In genomic region chrX:44843318-44843702, GRCh38 we compare ENCODE assay signal across 32 cellular contexts. TPM values are rescaled to one million over a fixed set of nuclear protein-coding genes. Genes with fewer than 3 reads are reported as not detected.
DNase-seq lines count a peak whose midpoint lies in the region; ATAC-seq, FAIRE-seq and TF ChIP-seq lines count a peak whose summit lies in the region.
"Had no signal": no experiment of that assay in that cellular context is flagged by ENCODE, and none has a peak within 500 bp of the region (broad histone marks: within the 10 kb centered on the region; RNA-seq: fewer than 3 reads in every experiment).

No MANE protein-coding gene starts in this region.

- in situ Hi-C loops in K562 (cut with MboI) (no loop called here), transverse colon (cut with MboI; ENCODE audit: low pct_ligation_motif_present in 1 of 4, low pct_unique_long_range_greater_than_20kb in 1 of 4, low sequenced_read_pairs in 3 of 4) (no loop called here)

- TF ChIP-seq POLR2A in K562 (conservative IDR thresholded peaks at IDR 0.05): no peak
- no peak for TF ChIP-seq POLR2A in transverse colon (IDR thresholded peaks at IDR 0.05)

- H3K4me2 ChIP-seq in PC-3 (ENCODE audit: low read length) (peak overlapping the region; percentile 74), K562 (ENCODE audit: insufficient read depth, low read length) (peak overlapping the region; percentile 86)

- WGBS in K562 (ENCODE audit: insufficient coverage, low coverage, missing lambda C conversion rate): 7% methylated on average over 2 of the region's 2 CpGs
- 58% methylated on average over 2 of the region's 2 CpGs; no CpG with 5 or more reads in 1 of the 2 donors for WGBS in transverse colon (ENCODE audit: low coverage in 1 of 2), 2 donors

- BruUV-seq in PC-3 (replicated peaks; lab: Mats Ljungman, UMichigan) (no TSS peak), K562 (replicated peaks; lab: Mats Ljungman, UMichigan) (no TSS peak)

- FAIRE-seq in K562 (lab: Jason Lieb, UNC): peak; percentile 84

- H3F3A ChIP-seq in PC-3 (ENCODE audit: low read length, unreplicated experiment): no peaks in the 10 kb centered on the region

- intact Hi-C loops in PC-3 (cut with micrococcal nuclease): no loop called here
- intact Hi-C loops in K562 (cut with micrococcal nuclease): no loop called here
- intact Hi-C loops in mucosa of descending colon (cut with DNase I, micrococcal nuclease): no loop called here
- intact Hi-C loops in transverse colon (cut with DNase I; ENCODE audit: low total_unique reads): no loop called here
- intact Hi-C loops in head of caudate nucleus (cut with DNase I): no loop called here

- no peaks in the 10 kb centered on the region for H3K9me3 ChIP-seq in PC-3 (ENCODE audit: low read length)
- H3K9me3 ChIP-seq in K562 (replicated peaks; ENCODE audit: control insufficient read depth, insufficient read depth, low read depth, low read length): no peaks in the 10 kb centered on the region
- H3K9me3 ChIP-seq in mucosa of descending colon: no peaks in the 10 kb centered on the region
- H3K9me3 ChIP-seq in transverse colon: no peaks in the 10 kb centered on the region
- H3K9me3 ChIP-seq: BE2C, body of pancreas, left ventricle myocardium inferior, SJSA1, stomach, thyroid gland had no signal

- CTCF ChIA-PET in PC-3 (lab: Charles Lee) (interaction anchor here (0.7 to 1.0 kb wide), 2 partner anchors 126 to 227 kb away, joined by 3 read pairs; no protein-coding TSS in a partner anchor), K562 (lab: Yijun Ruan, JAX; ENCODE audit: low intra/inter-chr PET ratio) (no interaction called here)

- DNase-seq in Daoy (ENCODE audit: low read depth) (peak; percentile 7), PC-3 (peak; percentile 80), K562 (ENCODE audit: extremely low read depth in 1 of 4, low spot score in 3 of 4) (peak; percentile 10 to 69 (median 40)), mucosa of descending colon (no peak), transverse colon (no peak), D341Med (ENCODE audit: low spot score) (no peak), head of caudate nucleus (no peak), SIG-M5 treated with dmso at 0.1 percent for 504 hours (lab: John Stamatoyannopoulos, UW; ENCODE audit: unreplicated experiment) (no peak)
- DNase-seq: ACHN; activated CD4-positive, alpha-beta T cell treated with anti-CD3 and anti-CD28 coated beads, Interleukin-2, amount 50 U/mL, for 48 hours; activated CD4-positive, CD25-positive, alpha-beta regulatory T cell treated with anti-CD3 and anti-CD28 coated beads, Interleukin-2, amount 50 U/mL, for 72 hours; activated naive CD4-positive, alpha-beta T cell; activated naive CD8-positive, alpha-beta T cell treated with anti-CD3 and anti-CD28 coated beads, Interleukin-2, amount 50 U/mL, for 24 hours; activated T-cell treated with anti-CD3 and anti-CD28 coated beads, Interleukin-2, amount 50 U/mL, for 72 hours; BE2C; body of pancreas; cerebellar nuclear complex; DMS153; HCEC 1CT; left ventricle myocardium inferior; mesendoderm; NCI-H1417 treated with DMSO at 0.1 percent for 48 hours; NCI-H2081; NCI-H2227 treated with DMSO at 0.1 percent for 48 hours; NCI-H69; stomach; T-cell; thyroid gland had no signal

- H4K20me1 ChIP-seq in PC-3 (ENCODE audit: low read length): no peaks in the 10 kb centered on the region
- H4K20me1 ChIP-seq in K562 (replicated peaks; ENCODE audit: control insufficient read depth, insufficient read depth, low read length): no peaks in the 10 kb centered on the region

- H3K4me1 ChIP-seq in PC-3 (ENCODE audit: insufficient read depth, low read length) (peaks cover 26% of the 10 kb centered on the region), K562 (replicated peaks in 1 of 2; ENCODE audit: control insufficient read depth in 2 of 2, insufficient read depth in 2 of 2, low read length in 2 of 2) (peaks cover 8 to 14% of the 10 kb centered on the region in 2 experiments; a peak in 4 of 5 replicates), mucosa of descending colon (ENCODE audit: low read depth) (no peaks in the 10 kb centered on the region), transverse colon (no peaks in the 10 kb centered on the region)
- H3K4me1 ChIP-seq: BE2C, body of pancreas, left ventricle myocardium inferior, SJSA1, stomach, thyroid gland had no signal

- H3K27me3 ChIP-seq in PC-3 (ENCODE audit: low read length) (no peaks in the 10 kb centered on the region), K562 (ENCODE audit: control insufficient read depth in 2 of 2, insufficient read depth in 2 of 2, low read length in 2 of 2) (no peaks in the 10 kb centered on the region), transverse colon (no peaks in the 10 kb centered on the region)
- H3K27me3 ChIP-seq: BE2C, body of pancreas, SJSA1, stomach, thyroid gland had no signal

- no peaks in the 10 kb centered on the region for H3K79me2 ChIP-seq in PC-3 (ENCODE audit: low read length)
- peaks cover 5% of the 10 kb centered on the region; the same call in 2 of the 3 replicates for H3K79me2 ChIP-seq in K562 (ENCODE audit: control insufficient read depth, insufficient read depth, low read length)

- H3K9ac ChIP-seq in PC-3 (ENCODE audit: low read length): peak overlapping the region; percentile 74; the same call in 1 of the 2 replicates
- H3K9ac ChIP-seq in K562 (ENCODE audit: insufficient read depth in 1 of 2, low read depth in 2 of 2, low read length in 2 of 2): peak overlapping the region in 1 of 2 experiments; percentile 69; a peak in 2 of 4 replicates

- H3K9me2 ChIP-seq in PC-3 (replicated peaks; ENCODE audit: low read length): no peaks in the 10 kb centered on the region

- H3K9me1 ChIP-seq in K562 (ENCODE audit: control insufficient read depth, insufficient read depth, low read length): no peaks in the 10 kb centered on the region

- H3K27ac ChIP-seq in PC-3 (ENCODE audit: low read length) (peak overlapping the region; percentile 96), K562 (ENCODE audit: extremely low read depth, low read depth, low read length) (peak overlapping the region; percentile 89), transverse colon (no peak overlapping the region)
- H3K27ac ChIP-seq: body of pancreas, HL-60, left ventricle myocardium inferior, SJSA1, stomach, thyroid gland had no signal

- H2AFZ ChIP-seq in PC-3 (ENCODE audit: low read length) (no peak overlapping the region), K562 (ENCODE audit: low read depth, low read length) (peak overlapping the region; percentile 88)

- peak; percentile 65 for TF ChIP-seq EP300 in K562 (IDR thresholded peaks at IDR 0.05; ENCODE audit: low read length)
- no peak for TF ChIP-seq EP300 in transverse colon (IDR thresholded peaks at IDR 0.05; ENCODE audit: low read depth)

- POLR2A ChIA-PET in PC-3 (lab: Charles Lee; ENCODE audit: unreplicated experiment): interaction anchor here (0.6 to 0.7 kb wide), 2 partner anchors 15 to 20 kb away, joined by 3 read pairs; no protein-coding TSS in a partner anchor
- POLR2A ChIA-PET in K562 (lab: Yijun Ruan, JAX): interaction anchor here (1.1 kb wide), 1 partner anchor 13 kb away, joined by 3 read pairs; no protein-coding TSS in a partner anchor

- H3K4me3 ChIP-seq in PC-3 (ENCODE audit: low read length) (peak overlapping the region; percentile 36; the same call in 1 of the 2 replicates), K562 (no peak overlapping the region), mucosa of descending colon (no peak overlapping the region), transverse colon (no peak overlapping the region)
- H3K4me3 ChIP-seq: body of pancreas, left ventricle myocardium inferior, SJSA1, stomach, thyroid gland had no signal

- TF ChIP-seq CTCF in PC-3 (conservative IDR thresholded peaks at IDR 0.05; ENCODE audit: low read depth, low read length) (no peak), K562 (IDR thresholded peaks at IDR 0.05 in 2 of 3, conservative IDR thresholded peaks at IDR 0.05 in 1 of 3; ENCODE audit: insufficient read depth in 2 of 3, low read depth in 1 of 3, low read length in 3 of 3) (no peak), mucosa of descending colon (IDR thresholded peaks at IDR 0.05) (no peak), transverse colon (IDR thresholded peaks at IDR 0.05) (no peak)

- no peak for TF ChIP-seq RAD21 in K562 (CRISPR knock-in tag; conservative IDR thresholded peaks at IDR 0.05 in 1 of 2, IDR thresholded peaks at IDR 0.05 in 1 of 2)

- ATAC-seq in PC-3 (peak; percentile 97), K562 (peak; percentile 89), mucosa of descending colon (peak; percentile 88)
- ATAC-seq: activated naive CD8-positive, alpha-beta T cell treated with anti-CD3 and anti-CD28 coated beads, Interleukin-2, amount 50 U/mL, for 24 hours; activated T-cell treated with anti-CD3 and anti-CD28 coated beads, Interleukin-2, amount 50 U/mL, for 72 hours; body of pancreas; right cardiac atrium; T-cell had no signal

- no peaks in the 10 kb centered on the region for H3K36me3 ChIP-seq in PC-3 (ENCODE audit: low read depth, low read length)
- no peaks in the 10 kb centered on the region for H3K36me3 ChIP-seq in K562 (ENCODE audit: control insufficient read depth, insufficient read depth, low read length)
- no peaks in the 10 kb centered on the region for H3K36me3 ChIP-seq in mucosa of descending colon (ENCODE audit: low read depth)
- no peaks in the 10 kb centered on the region for H3K36me3 ChIP-seq in transverse colon
- H3K36me3 ChIP-seq: BE2C, left ventricle myocardium inferior, SJSA1, stomach, thyroid gland had no signal

RNA-seq across cellular contexts. Expression of gene DUSP21, which starts 0.5 kb away (rescaled TPM):
- total RNA-seq in Daoy (2014; rRNA removed; shearing (Covaris generic)): not detected in 2 replicates
- not detected in 2 replicates for total RNA-seq in PC-3 (2014; rRNA removed)
- total RNA-seq in K562 (2011; cell fraction: chromatin; rRNA removed; ENCODE audit: low replicate concordance): 1.2 TPM in 1 of 2 replicates, not detected in the other
- 0.53 and 1.3 TPM in 2 replicates for total RNA-seq in K562 (2011; cell fraction: nucleolus; rRNA removed)
- 0.99 and 1.1 TPM in 2 replicates for total RNA-seq in K562 (2011; cell fraction: nucleoplasm; rRNA removed)
- 0.14 and 0.73 TPM in 2 replicates for total RNA-seq in K562 (2014; rRNA removed)
- total RNA-seq in K562 (2014; rRNA removed; fragmentation: Illumina TruSeq; extraction: Trizol): 0.93 and 1.2 TPM in 2 replicates
- total RNA-seq in K562 (2015; rRNA removed; fragmentation: Illumina TruSeq; extraction: Trizol): 0.45 and 0.51 TPM in 2 replicates
- total RNA-seq in K562 (2021): 0.85 and 1.3 TPM in 2 replicates
- polyA plus RNA-seq in K562 (2011; rRNA removed): 0.73 and 1.1 TPM in 2 replicates
- polyA plus RNA-seq in K562 (2011; cell fraction: cytosol; rRNA removed): 1.9 and 2.5 TPM in 2 replicates
- 0.94 and 2.5 TPM in 2 replicates for polyA plus RNA-seq in K562 (2011; cell fraction: nucleus; rRNA removed)
- 1.4 and 2.3 TPM in 2 replicates for polyA plus RNA-seq in K562 (2012)
- polyA plus RNA-seq in K562 (2014; fragmentation: Illumina TruSeq; extraction: Trizol): 1.8 and 2.4 TPM in 2 replicates
- 1 to 10 TPM; 2.0 to 2.5 TPM for polyA plus RNA-seq in K562 (2014; fragmentation: Nextera tagmentation; extraction: Ambion mirVana)
- polyA plus RNA-seq in K562 (2014; rRNA removed): 1.5 and 3.0 TPM in 2 replicates
- 1.5 and 1.7 TPM in 2 replicates for polyA minus RNA-seq in K562 (2011; rRNA and poly(A)+ RNA removed)
- polyA minus RNA-seq in K562 (2011; cell fraction: cytosol; rRNA and poly(A)+ RNA removed): not detected in 2 replicates
- polyA minus RNA-seq in K562 (2011; cell fraction: nucleus; rRNA and poly(A)+ RNA removed): 0.33 and 0.94 TPM in 2 replicates
- not detected for total RNA-seq in mucosa of descending colon
- not detected for total RNA-seq in transverse colon
- total RNA-seq: activated T-cell treated with anti-CD3 and anti-CD28 coated beads, Interleukin-2, amount 50 U/mL, for 72 hours; body of pancreas; dermis microvascular lymphatic vessel endothelial cell; left ventricle myocardium inferior; right cardiac atrium; SJSA1; stomach; T-cell; thyroid gland had no signal
- polyA plus RNA-seq: right cardiac atrium, stomach had no signal

RNA-seq across cellular contexts. Expression of gene KDM6A, which starts 29.7 kb away (rescaled TPM):
- total RNA-seq in Daoy (2014; rRNA removed; shearing (Covaris generic)): 5.3 and 7.5 TPM in 2 replicates
- total RNA-seq in PC-3 (2014; rRNA removed) (27.2 and 31.3 TPM in 2 replicates), K562 (2014; rRNA removed) (14.6 and 18.8 TPM in 2 replicates), K562 (2014; rRNA removed; fragmentation: Illumina TruSeq; extraction: Trizol) (26.9 and 28.3 TPM in 2 replicates), K562 (2015; rRNA removed; fragmentation: Illumina TruSeq; extraction: Trizol) (21.7 and 22.9 TPM in 2 replicates), K562 (2021) (21.0 and 27.5 TPM in 2 replicates), mucosa of descending colon (10 to 100 TPM; 24.0 to 41.5 (median 36.5) TPM), transverse colon (100 to 1,000 TPM in 2 of 4 donors, 10 to 100 TPM in 2; 42.5 to 163 (median 91.8) TPM)
- total RNA-seq in K562 (2011; cell fraction: chromatin; rRNA removed; ENCODE audit: low replicate concordance): 67.4 and 167 TPM in 2 replicates
- 29.5 and 35.7 TPM in 2 replicates for total RNA-seq in K562 (2011; cell fraction: nucleolus; rRNA removed)
- 52.1 and 74.0 TPM in 2 replicates for total RNA-seq in K562 (2011; cell fraction: nucleoplasm; rRNA removed)
- polyA plus RNA-seq in K562 (2011; rRNA removed) (34.3 and 38.0 TPM in 2 replicates), K562 (2014; fragmentation: Illumina TruSeq; extraction: Trizol) (25.3 and 25.5 TPM in 2 replicates), K562 (2014; fragmentation: Nextera tagmentation; extraction: Ambion mirVana) (1 to 10 TPM; 8.4 to 8.9 TPM), K562 (2014; rRNA removed) (16.2 and 23.4 TPM in 2 replicates)
- 17.2 and 18.4 TPM in 2 replicates for polyA plus RNA-seq in K562 (2011; cell fraction: cytosol; rRNA removed)
- 53.5 and 79.2 TPM in 2 replicates for polyA plus RNA-seq in K562 (2011; cell fraction: nucleus; rRNA removed)
- polyA plus RNA-seq in K562 (2012): 14.1 and 18.4 TPM in 2 replicates
- 67.2 and 73.7 TPM in 2 replicates for polyA minus RNA-seq in K562 (2011; rRNA and poly(A)+ RNA removed)
- polyA minus RNA-seq in K562 (2011; cell fraction: cytosol; rRNA and poly(A)+ RNA removed): 24.0 and 30.0 TPM in 2 replicates
- 39.2 and 66.4 TPM in 2 replicates for polyA minus RNA-seq in K562 (2011; cell fraction: nucleus; rRNA and poly(A)+ RNA removed)

Comparison
In these comparisons a context has a peak if more than half of its experiments do, and no peak if none do; other contexts are left out.
1. DNase-seq: peak in Daoy (single experiment), PC-3 (single experiment) and K562 (4 of 4); none in mucosa of descending colon (0 of 3), transverse colon (single experiment), D341Med (single experiment), head of caudate nucleus (0 of 42) and SIG-M5 treated with dmso at 0.1 percent for 504 hours (single experiment).
2. H3K27ac ChIP-seq: peak in PC-3 (single experiment) and K562 (single experiment); none in transverse colon (0 of 4).
3. Peak in every context shown above with its lines, with median percentiles within 50 percentile points of each other: ATAC-seq.